ENCODE assay signal across 14 cellular contexts in the genomic region with DNA sequence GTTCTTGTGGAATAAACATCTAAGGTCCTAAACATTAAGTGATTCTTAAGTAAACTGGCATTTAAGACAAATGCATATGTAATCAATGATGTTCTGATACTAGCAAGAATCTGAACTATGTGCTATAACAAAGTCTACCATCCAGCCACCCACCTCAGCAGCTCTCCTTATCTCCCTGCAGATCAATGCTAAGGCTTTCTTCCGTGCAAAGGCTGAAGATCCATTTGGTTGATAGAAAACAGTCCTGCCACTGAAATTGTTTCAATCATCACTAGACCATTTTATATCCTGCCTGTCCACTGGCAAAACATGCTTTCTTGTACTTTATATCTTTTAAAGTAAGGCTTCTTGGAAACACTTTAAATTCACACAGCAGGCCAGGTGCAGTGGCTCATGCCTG. TPM values are rescaled to one million over a fixed set of nuclear protein-coding genes. Genes with fewer than 3 reads are reported as not detected.
DNase-seq lines count a peak whose midpoint lies in the region; ATAC-seq and TF ChIP-seq lines count a peak whose summit lies in the region.
"Had no signal": no experiment of that assay in that cellular context is flagged by ENCODE, and none has a peak within 500 bp of the region (broad histone marks: within the 10 kb centered on the region; RNA-seq: fewer than 3 reads in every experiment).

No MANE protein-coding gene starts in this region.

- WGBS in endodermal cell (ENCODE audit: insufficient coverage in 1 of 2, insufficient read length in 1 of 2), 2 experiments, result 60 to 89% methylated on average over 1 of the region's 1 CpG

- H3K9me3 Mint-ChIP-seq in activated T-cell treated with anti-CD3 and anti-CD28 coated beads, Interleukin-2, amount 50 U/mL, for 24 hours, result no peaks in the 10 kb centered on the region
- H3K9me3 Mint-ChIP-seq in T-helper 1 cell treated with Interleukin-12 subunit alpha and Interleukin-12 subunit beta and Interleukin-4 antibody, amounts not matched to agents 30 μg/mL and 1 μg/mL, for 36 hours, result no peaks in the 10 kb centered on the region
- no peaks in the 10 kb centered on the region for H3K9me3 Mint-ChIP-seq in endodermal cell
- H3K9me3 Mint-ChIP-seq in stimulated activated naive B cell treated with anti-CD40 and anti-IgM and Interleukin-4, amounts not matched to agents 10 μg/mL and 1 μg/mL and 100 μg/mL, for 72 hours, result no peaks in the 10 kb centered on the region

- no peak overlapping the region for H3K27ac ChIP-seq in endodermal cell (ENCODE audit: low read depth, low read length)
- no peak overlapping the region for H3K27ac ChIP-seq in foreskin keratinocyte

- H3K9ac ChIP-seq in endodermal cell (ENCODE audit: extremely low read depth, low read length, poor library complexity, severe bottlenecking), result no peak overlapping the region

- TF ChIP-seq CTCF in endodermal cell (conservative IDR thresholded peaks at IDR 0.05) (no peak), foreskin keratinocyte (conservative IDR thresholded peaks at IDR 0.05) (no peak)

- no peaks in the 10 kb centered on the region for H3K4me1 ChIP-seq in endodermal cell (ENCODE audit: control insufficient read depth, insufficient read depth, low read length)
- H3K4me1 ChIP-seq in foreskin keratinocyte, result no peaks in the 10 kb centered on the region

- H3K9me3 ChIP-seq in endodermal cell (ENCODE audit: control insufficient read depth, low read length), result no peaks in the 10 kb centered on the region

- H3K36me3 Mint-ChIP-seq in activated T-cell treated with anti-CD3 and anti-CD28 coated beads, Interleukin-2, amount 50 U/mL, for 24 hours (ENCODE audit: low read depth), result peaks cover 5% of the 10 kb centered on the region
- H3K36me3 Mint-ChIP-seq in T-helper 1 cell treated with Interleukin-12 subunit alpha and Interleukin-12 subunit beta and Interleukin-4 antibody, amounts not matched to agents 30 μg/mL and 1 μg/mL, for 36 hours (ENCODE audit: low read depth), result peaks cover 8% of the 10 kb centered on the region
- H3K36me3 Mint-ChIP-seq in endodermal cell (ENCODE audit: low read depth), result no peaks in the 10 kb centered on the region
- no peaks in the 10 kb centered on the region for H3K36me3 Mint-ChIP-seq in stimulated activated naive B cell treated with anti-CD40 and anti-IgM and Interleukin-4, amounts not matched to agents 10 μg/mL and 1 μg/mL and 100 μg/mL, for 72 hours

- no peak for ATAC-seq in stimulated activated naive B cell treated with anti-CD40 and anti-IgM and Interleukin-4, amounts not matched to agents 10 μg/mL and 1 μg/mL and 100 μg/mL, for 72 hours (replicated peaks)
- no peak for ATAC-seq in foreskin keratinocyte
- no peak for ATAC-seq in HG03095 (IDR thresholded peaks at IDR 0.05; ENCODE audit: unreplicated experiment)

- no peaks in the 10 kb centered on the region for H3K36me3 ChIP-seq in endodermal cell (ENCODE audit: control insufficient read depth, insufficient read depth, low read length)

- peaks cover 3% of the 10 kb centered on the region for H3K27me3 ChIP-seq in endodermal cell (ENCODE audit: control insufficient read depth, insufficient read depth, low read length, poor library complexity, severe bottlenecking)
- no peaks in the 10 kb centered on the region for H3K27me3 ChIP-seq in foreskin keratinocyte

- peak overlapping the region; percentile 0 for H3K27ac Mint-ChIP-seq in activated T-cell treated with anti-CD3 and anti-CD28 coated beads, Interleukin-2, amount 50 U/mL, for 24 hours
- H3K27ac Mint-ChIP-seq in T-helper 1 cell treated with Interleukin-12 subunit alpha and Interleukin-12 subunit beta and Interleukin-4 antibody, amounts not matched to agents 30 μg/mL and 1 μg/mL, for 36 hours, result peak overlapping the region; percentile 56
- H3K27ac Mint-ChIP-seq in endodermal cell, result no peak overlapping the region
- peak overlapping the region; percentile 7 for H3K27ac Mint-ChIP-seq in stimulated activated naive B cell treated with anti-CD40 and anti-IgM and Interleukin-4, amounts not matched to agents 10 μg/mL and 1 μg/mL and 100 μg/mL, for 72 hours

- H3K4me3 Mint-ChIP-seq in activated T-cell treated with anti-CD3 and anti-CD28 coated beads, Interleukin-2, amount 50 U/mL, for 24 hours, result no peak overlapping the region
- H3K4me3 Mint-ChIP-seq in T-helper 1 cell treated with Interleukin-12 subunit alpha and Interleukin-12 subunit beta and Interleukin-4 antibody, amounts not matched to agents 30 μg/mL and 1 μg/mL, for 36 hours, result peak overlapping the region; percentile 25
- no peak overlapping the region for H3K4me3 Mint-ChIP-seq in endodermal cell
- H3K4me3 Mint-ChIP-seq in stimulated activated naive B cell treated with anti-CD40 and anti-IgM and Interleukin-4, amounts not matched to agents 10 μg/mL and 1 μg/mL and 100 μg/mL, for 72 hours, result no peak overlapping the region

- DNase-seq in activated T-cell treated with anti-CD3 and anti-CD28 coated beads, Interleukin-2, amount 50 U/mL, for 24 hours, result no peak
- no peak for DNase-seq in activated T-cell treated with anti-CD3 and anti-CD28 coated beads, Interleukin-2, amount 50 U/mL, for 1 hour
- DNase-seq in endodermal cell, result peak; percentile 35
- DNase-seq in stimulated activated naive B cell treated with anti-CD40 and anti-IgM and Interleukin-4, amounts not matched to agents 10 μg/mL and 1 μg/mL and 100 μg/mL, for 72 hours, result no peak
- DNase-seq in medulla oblongata (ENCODE audit: extremely low spot score), result no peak
- DNase-seq in foreskin keratinocyte, result no peak
- DNase-seq: Kasumi-1, NCI-H146, NCI-H2081 treated with DMSO at 0.1 percent for 48 hours, NCI-H524, SHP77 treated with DMSO at 0.1 percent for 48 hours had no signal

- H3K27me3 Mint-ChIP-seq in activated T-cell treated with anti-CD3 and anti-CD28 coated beads, Interleukin-2, amount 50 U/mL, for 24 hours, result no peaks in the 10 kb centered on the region
- H3K27me3 Mint-ChIP-seq in T-helper 1 cell treated with Interleukin-12 subunit alpha and Interleukin-12 subunit beta and Interleukin-4 antibody, amounts not matched to agents 30 μg/mL and 1 μg/mL, for 36 hours (ENCODE audit: low read depth), result no peaks in the 10 kb centered on the region
- H3K27me3 Mint-ChIP-seq in endodermal cell (ENCODE audit: insufficient read depth), result peaks cover 8% of the 10 kb centered on the region
- peaks cover 3 to 7% of the 10 kb centered on the region in 2 donors for H3K27me3 Mint-ChIP-seq in stimulated activated naive B cell treated with anti-CD40 and anti-IgM and Interleukin-4, amounts not matched to agents 10 μg/mL and 1 μg/mL and 100 μg/mL, for 72 hours

- H3K4me1 Mint-ChIP-seq in activated T-cell treated with anti-CD3 and anti-CD28 coated beads, Interleukin-2, amount 50 U/mL, for 24 hours (ENCODE audit: low read depth), result peaks cover 23% of the 10 kb centered on the region
- H3K4me1 Mint-ChIP-seq in T-helper 1 cell treated with Interleukin-12 subunit alpha and Interleukin-12 subunit beta and Interleukin-4 antibody, amounts not matched to agents 30 μg/mL and 1 μg/mL, for 36 hours (ENCODE audit: low read depth), result peaks cover 33% of the 10 kb centered on the region
- peaks cover 4% of the 10 kb centered on the region for H3K4me1 Mint-ChIP-seq in endodermal cell
- peaks cover 25 to 35% of the 10 kb centered on the region in 2 donors for H3K4me1 Mint-ChIP-seq in stimulated activated naive B cell treated with anti-CD40 and anti-IgM and Interleukin-4, amounts not matched to agents 10 μg/mL and 1 μg/mL and 100 μg/mL, for 72 hours

- no peak overlapping the region for H3K4me3 ChIP-seq in endodermal cell (ENCODE audit: low read length)

RNA-seq across cellular contexts. Expression of a gene that starts 6.3 kb away (rescaled TPM):
- under 1 TPM; 0.55 to 0.97 TPM for total RNA-seq in endodermal cell
- 0.71 TPM for polyA plus RNA-seq in endodermal cell (2013, experiment 1 of 2)
- 0.87 TPM for polyA plus RNA-seq in endodermal cell (2013, experiment 2 of 2)
- 0.48 and 0.56 TPM in 2 replicates for total RNA-seq in foreskin keratinocyte
- 0.78 and 1.0 TPM in 2 replicates for polyA plus RNA-seq in foreskin keratinocyte
- total RNA-seq: HepG2 had no signal
